Comparison of ENCODE assay signal across 8 cellular contexts in the genomic region with DNA sequence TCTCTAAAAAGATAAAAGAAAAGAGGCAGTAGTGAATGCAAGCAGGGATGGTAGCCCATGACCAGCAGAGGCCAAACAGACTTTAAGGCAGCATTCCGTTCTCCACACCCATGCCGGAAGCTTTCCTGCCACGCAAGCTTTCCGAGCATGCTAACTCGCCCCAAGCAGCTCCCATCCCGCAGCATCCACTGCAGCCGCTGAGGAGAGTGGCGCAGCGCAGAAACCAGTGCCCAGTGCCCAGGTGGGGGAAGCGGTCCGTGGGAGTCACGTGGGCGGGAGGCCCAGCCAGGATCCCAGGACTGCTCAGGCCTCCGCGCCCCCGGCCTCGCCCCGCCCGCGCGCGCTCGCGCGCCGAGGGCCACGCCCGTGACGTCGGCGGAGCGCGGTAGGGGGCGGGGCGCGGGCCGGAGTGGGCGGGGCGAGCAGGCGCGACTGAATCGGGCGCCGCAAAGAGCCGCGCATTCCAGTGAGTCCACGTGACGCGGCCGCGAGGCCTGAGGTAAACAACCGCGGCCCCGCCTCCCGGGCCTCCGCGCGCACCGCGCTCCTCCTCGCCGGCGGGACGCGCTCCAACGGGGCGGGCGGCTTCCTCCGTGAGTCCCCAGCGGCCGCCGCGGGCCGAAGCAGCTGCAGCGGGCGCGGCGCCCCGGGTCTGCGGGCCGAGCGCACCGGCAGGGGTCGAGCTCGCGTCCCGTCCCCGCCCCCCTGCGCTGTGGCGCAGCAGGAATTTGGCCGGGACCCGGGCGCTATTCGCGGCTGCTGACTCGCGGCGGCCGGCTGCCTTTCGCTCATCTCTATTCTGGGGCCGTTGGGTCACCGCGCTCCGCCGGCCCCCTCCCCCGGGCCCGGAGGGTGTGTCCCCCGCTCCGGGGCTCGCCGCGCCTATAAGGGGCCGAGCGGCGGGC. TPM values are rescaled to one million over a fixed set of nuclear protein-coding genes. Genes with fewer than 3 reads are reported as not detected.
DNase-seq lines count a peak whose midpoint lies in the region; ATAC-seq and TF ChIP-seq lines count a peak whose summit lies in the region.

A gene with protein sequence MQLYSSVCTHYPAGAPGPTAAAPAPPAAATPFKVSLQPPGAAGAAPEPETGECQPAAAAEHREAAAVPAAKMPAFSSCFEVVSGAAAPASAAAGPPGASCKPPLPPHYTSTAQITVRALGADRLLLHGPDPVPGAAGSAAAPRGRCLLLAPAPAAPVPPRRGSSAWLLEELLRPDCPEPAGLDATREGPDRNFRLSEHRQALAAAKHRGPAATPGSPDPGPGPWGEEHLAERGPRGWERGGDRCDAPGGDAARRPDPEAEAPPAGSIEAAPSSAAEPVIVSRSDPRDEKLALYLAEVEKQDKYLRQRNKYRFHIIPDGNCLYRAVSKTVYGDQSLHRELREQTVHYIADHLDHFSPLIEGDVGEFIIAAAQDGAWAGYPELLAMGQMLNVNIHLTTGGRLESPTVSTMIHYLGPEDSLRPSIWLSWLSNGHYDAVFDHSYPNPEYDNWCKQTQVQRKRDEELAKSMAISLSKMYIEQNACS (plus strand): TSS at position 529 of the 905 bp plus-strand sequence. CDS start 383 bp downstream, outside the sequence.

- no peaks in the 10 kb centered on the region for H3K27me3 Mint-ChIP-seq in type B pancreatic cell

- H3K4me1 ChIP-seq in heart left ventricle: peaks cover 4 to 38% (median 24%) of the 10 kb centered on the region in 12 donors

- H3K27me3 ChIP-seq in heart left ventricle: no peaks in the 10 kb centered on the region

- TF ChIP-seq CTCF in GM12865 (IDR thresholded peaks at IDR 0.05; ENCODE audit: insufficient read depth, low read depth, low read length, missing control alignments) (no peak), heart left ventricle (IDR thresholded peaks at IDR 0.05) (peak in 6 of 12 donors; percentile 6 to 27 (median 12)), type B pancreatic cell (conservative IDR thresholded peaks at IDR 0.05) (peak; percentile 40)

- DNase-seq in GM12865 (ENCODE audit: low read depth) (peak; percentile 92), NCI-H1092 (lab: John Stamatoyannopoulos, UW) (peak; percentile 37), SW480 (ENCODE audit: low spot score) (peak; percentile 86), heart left ventricle (peak; percentile 97 to 99 (median 97)), posterior cingulate gyrus (peak; percentile 92 to 99 (median 95)), type B pancreatic cell (ENCODE audit: extremely low spot score, unreplicated experiment) (peak; percentile 96)

- H3K9me3 Mint-ChIP-seq in type B pancreatic cell: no peaks in the 10 kb centered on the region

- peak within 1 kb of the TSS; percentile 95 for H3K27ac Mint-ChIP-seq in type B pancreatic cell

- H3K36me3 ChIP-seq in heart left ventricle: peaks cover 0 to 16% (median 6%) of the 10 kb centered on the region in 9 donors

- WGBS in adipose tissue, 3 donors: 0 to 1% (median 0%) methylated on average over 61 to 115 of the region's 115 CpGs
- 0 to 1% (median 1%) methylated on average over 38 to 115 of the region's 115 CpGs for WGBS in heart left ventricle, 4 donors

- H3K4me3 ChIP-seq in GM12865 (ENCODE audit: low read depth, low read length) (peak within 1 kb of the TSS; percentile 76), heart left ventricle (peak within 1 kb of the TSS; percentile 73 to 95 (median 88))

- intact Hi-C loops in heart left ventricle (cut with DNase I): loop anchor here in 5 of 10 donors (2.0 to 10.0 kb wide), 4 partner anchors 36 to 94 kb away; a partner anchor contains a TSS
- intact Hi-C loops in posterior cingulate gyrus (cut with DNase I): loop anchor here (2.0 kb wide), 1 partner anchor 94 kb away; a partner anchor contains a TSS

- H3K4me1 Mint-ChIP-seq in type B pancreatic cell (ENCODE audit: unreplicated experiment): peaks cover 19% of the 10 kb centered on the region

- no peaks in the 10 kb centered on the region for H3K9me3 ChIP-seq in heart left ventricle

- H3K4me3 Mint-ChIP-seq in type B pancreatic cell: peak within 1 kb of the TSS; percentile 89

- TF ChIP-seq POLR2A in heart left ventricle (IDR thresholded peaks at IDR 0.05): peak in 1 of 2 donors; percentile 93

- H3K27ac ChIP-seq in adipose tissue (ENCODE audit: low read depth, low read length): peak within 1 kb of the TSS; percentile 51
- peak within 1 kb of the TSS; percentile 90 to 99 (median 96) for H3K27ac ChIP-seq in heart left ventricle

- peak; percentile 89 for ATAC-seq in HG02610 (IDR thresholded peaks at IDR 0.05; ENCODE audit: unreplicated experiment)
- ATAC-seq in heart left ventricle: peak; percentile 90 to 96 (median 92)

- H3K36me3 Mint-ChIP-seq in type B pancreatic cell: peaks cover 4% of the 10 kb centered on the region

RNA-seq across cellular contexts. Expression of the gene that starts here (rescaled TPM):
- 10 to 100 TPM in 1 of 3 donors, 1 to 10 TPM in 2; 3.6 to 11.8 (median 8.8) TPM for polyA plus RNA-seq in adipose tissue
- 10 to 100 TPM in 8 of 9 donors, 1 to 10 TPM in 1; 8.7 to 48.3 (median 19.7) TPM for total RNA-seq in heart left ventricle
- polyA plus RNA-seq in heart left ventricle: 10 to 100 TPM; 16.7 to 60.9 TPM
- total RNA-seq in type B pancreatic cell (ENCODE audit: low replicate concordance): 16.1 and 20.9 TPM in 2 replicates

Comparison
In these comparisons a context has a peak if more than half of its experiments do, and no peak if none do; other contexts are left out.
1. Peak in every context shown above with its lines: DNase-seq, ATAC-seq, H3K4me3 ChIP-seq and H3K27ac ChIP-seq.
2. DNase-seq: peak in every context shown above with its lines; median percentile 97 in heart left ventricle; 96 in type B pancreatic cell; 95 in posterior cingulate gyrus; 92 in GM12865; 86 in SW480; 37 in NCI-H1092.